12 cellular contexts compared by ENCODE assay signal in the genomic region with DNA sequence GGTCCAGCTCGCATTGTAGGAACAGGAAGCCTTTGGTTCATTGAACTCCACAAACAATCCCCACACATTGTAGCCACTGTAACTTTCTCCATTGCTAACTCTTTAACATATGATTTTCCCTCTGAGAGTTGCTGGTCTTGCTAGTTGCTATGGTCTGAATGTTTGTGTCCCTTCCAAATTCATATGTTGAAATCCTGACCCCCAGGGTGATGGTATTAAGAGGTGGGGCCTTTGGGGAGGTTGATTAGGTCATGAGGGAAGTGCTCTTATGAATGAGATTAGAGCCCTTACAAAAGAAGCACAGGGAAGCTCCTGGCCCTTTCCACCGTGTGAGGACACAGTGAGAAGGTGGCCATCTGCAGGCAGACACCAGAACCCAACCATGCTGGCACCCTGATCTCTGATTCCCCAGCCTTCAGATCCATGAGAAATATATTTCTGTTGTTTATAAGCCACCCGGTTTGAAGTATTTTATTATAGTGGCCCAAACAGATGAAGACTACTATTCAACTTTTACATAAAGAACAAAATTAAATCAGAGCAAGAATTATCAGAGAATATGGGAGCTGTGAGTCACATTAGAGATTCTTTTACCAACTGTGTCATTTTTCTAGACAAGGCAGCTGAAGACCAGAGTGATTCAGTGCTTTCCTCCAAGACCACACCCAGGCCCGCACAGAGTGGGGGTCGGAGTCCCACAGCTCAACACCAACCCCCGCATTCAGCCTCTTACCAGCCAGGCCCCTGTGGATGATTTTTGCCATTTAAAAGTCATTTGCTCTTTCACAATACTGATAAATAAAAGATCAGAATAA.
A peak's percentile ranks its signal among the peaks of the same experiment; 100 is the strongest.
DNase-seq lines count a peak whose midpoint lies in the region; FAIRE-seq and TF ChIP-seq lines count a peak whose summit lies in the region.
"Had no signal": no experiment of that assay in that cellular context is flagged by ENCODE, and none has a peak within 500 bp of the region (broad histone marks: within the 10 kb centered on the region; RNA-seq: fewer than 3 reads in every experiment).

No MANE protein-coding gene starts in this region.

- H3K9me3 ChIP-seq in kidney (ENCODE audit: control insufficient read depth in 1 of 2, low read length in 2 of 2) = no peaks in the 10 kb centered on the region

- peak; percentile 12 for DNase-seq in A172 (ENCODE audit: low spot score)
- DNase-seq in LHCN-M2 (ENCODE audit: low read depth) = peak; percentile 53
- peak; percentile 6 to 59 for DNase-seq in cardiac fibroblast (ENCODE audit: low read depth in 2 of 2)
- DNase-seq in kidney = no peak
- DNase-seq in activated effector memory CD4-positive, alpha-beta T cell treated with Interleukin-2 at 50 U/mL for 16 hours = no peak
- no peak for DNase-seq in activated CD4-positive, CD25-positive, alpha-beta regulatory T cell treated with anti-CD3 and anti-CD28 coated beads, Interleukin-2, amount 50 U/mL, for 72 hours
- no peak for DNase-seq in LoVo (ENCODE audit: low spot score)
- no peak for DNase-seq in hypothalamus (lab: John Stamatoyannopoulos, UW)
- DNase-seq: CD4-positive, CD25-positive, alpha-beta regulatory T cell; NCI-H1436; T-cell had no signal

- no peak overlapping the region for H3K27ac ChIP-seq in kidney (ENCODE audit: low read depth in 2 of 2, low read length in 2 of 2)
- H3K27ac ChIP-seq: skin epidermis had no signal

- no peak overlapping the region for H3K9ac ChIP-seq in kidney (ENCODE audit: low read length in 2 of 2)

- H3K4me1 ChIP-seq in kidney (ENCODE audit: control insufficient read depth in 1 of 2, insufficient read depth in 1 of 2, low read depth in 1 of 2, low read length in 2 of 2) = peaks cover 5 to 7% of the 10 kb centered on the region in 2 donors

- H3K36me3 ChIP-seq in kidney (ENCODE audit: control insufficient read depth in 1 of 2, insufficient read depth in 2 of 2, low read length in 2 of 2) = no peaks in the 10 kb centered on the region

- FAIRE-seq in kidney (lab: Jason Lieb, UNC) = no peak

- H3K4me3 ChIP-seq in cardiac fibroblast (replicated peaks in 1 of 2; ENCODE audit: low read depth in 2 of 2, low read length in 2 of 2) (no peak overlapping the region), kidney (ENCODE audit: low read length in 2 of 2) (no peak overlapping the region)
- H3K4me3 ChIP-seq: skin epidermis had no signal

- TF ChIP-seq CTCF in cardiac fibroblast (IDR thresholded peaks at IDR 0.05; ENCODE audit: low read depth, low read length) (no peak), kidney (IDR thresholded peaks at IDR 0.05; ENCODE audit: borderline replicate concordance, extremely low read depth, insufficient read depth) (peak; percentile 20)

- intact Hi-C loops in kidney (cut with DNase I) = no loop called here

Comparison
In these comparisons a context has a peak if more than half of its experiments do, and no peak if none do; other contexts are left out.
1. DNase-seq: peak in A172 (single experiment), LHCN-M2 (single experiment) and cardiac fibroblast (2 of 2); none in kidney (single experiment), activated effector memory CD4-positive, alpha-beta T cell treated with Interleukin-2 at 50 U/mL for 16 hours (single experiment), activated CD4-positive, CD25-positive, alpha-beta regulatory T cell treated with anti-CD3 and anti-CD28 coated beads, Interleukin-2, amount 50 U/mL, for 72 hours (single experiment), LoVo (single experiment) and hypothalamus (0 of 51).